Comparison of ENCODE assay signal across 11 cellular contexts in the genomic region with DNA sequence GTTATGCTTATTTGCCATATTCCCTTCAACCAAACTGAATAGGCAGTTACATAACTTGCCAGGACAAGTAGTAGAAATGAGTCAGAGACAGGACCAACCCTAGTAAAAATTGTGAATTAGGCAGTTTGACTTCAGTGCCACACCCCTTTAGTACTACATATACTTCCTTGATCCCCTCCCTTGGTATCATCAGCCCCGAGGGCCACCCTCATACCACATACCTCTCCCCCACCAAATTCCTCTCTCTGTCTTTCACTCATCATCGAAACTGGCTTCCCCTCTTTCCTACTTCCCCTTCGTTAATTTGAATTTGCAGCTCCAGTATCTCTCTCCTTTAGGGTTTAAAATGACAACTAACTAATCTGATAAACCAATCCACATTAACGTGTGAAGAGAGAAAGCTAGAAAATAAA. TPM values are rescaled to one million over a fixed set of nuclear protein-coding genes. Genes with fewer than 3 reads are reported as not detected.
DNase-seq lines count a peak whose midpoint lies in the region; ATAC-seq, FAIRE-seq and TF ChIP-seq lines count a peak whose summit lies in the region.
"Had no signal": no experiment of that assay in that cellular context is flagged by ENCODE, and none has a peak within 500 bp of the region (broad histone marks: within the 10 kb centered on the region; RNA-seq: fewer than 3 reads in every experiment).

No MANE protein-coding gene starts in this region.

- H3K27me3 Mint-ChIP-seq in WTC11 (ENCODE audit: low read depth) = no peaks in the 10 kb centered on the region

- POLR2A ChIA-PET in A549 (lab: Yijun Ruan, JAX) = no interaction called here
- POLR2A ChIA-PET in WTC11 (lab: Charles Lee) = no interaction called here

- H3K9me3 Mint-ChIP-seq in WTC11 = no peaks in the 10 kb centered on the region

- FAIRE-seq in A549 (lab: Jason Lieb, UNC) = no peak

- H3K36me3 ChIP-seq in Karpas-422 (ENCODE audit: insufficient read depth, low read length) (no peaks in the 10 kb centered on the region), ascending aorta (no peaks in the 10 kb centered on the region)

- DNase-seq in A549 (ENCODE audit: low read depth in 1 of 2, low spot score in 1 of 2) (peak in 1 of 2 experiments; percentile 7), Karpas-422 (no peak), WTC11 (ENCODE audit: low spot score) (no peak), left lobe of liver (ENCODE audit: low spot score) (no peak), SHP77 (lab: John Stamatoyannopoulos, UW) (no peak), cortex of kidney (lab: John Stamatoyannopoulos, UW) (no peak), ascending aorta (ENCODE audit: low spot score in 2 of 2) (no peak)
- DNase-seq: GF-D8, NCI-H524, T-helper 9 cell had no signal

- no peak overlapping the region for H2AFZ ChIP-seq in Karpas-422 (ENCODE audit: low read length)

- H3K27ac Mint-ChIP-seq in WTC11 = peak overlapping the region; percentile 6

- peaks cover 22% of the 10 kb centered on the region for H3K4me1 ChIP-seq in A549
- H3K4me1 ChIP-seq in Karpas-422 (ENCODE audit: low read length) = peaks cover 13% of the 10 kb centered on the region
- H3K4me1 ChIP-seq in ascending aorta = peaks cover 0 to 5% of the 10 kb centered on the region in 2 donors

- H3K27me3 ChIP-seq in Karpas-422 (ENCODE audit: low read length) (no peaks in the 10 kb centered on the region), ascending aorta (no peaks in the 10 kb centered on the region)

- TF ChIP-seq CTCF in A549 (IDR thresholded peaks at IDR 0.05) = no peak
- TF ChIP-seq CTCF in WTC11 (IDR thresholded peaks at IDR 0.05) = no peak
- TF ChIP-seq CTCF in ascending aorta (IDR thresholded peaks at IDR 0.05) = no peak

- H3K4me2 ChIP-seq in A549 = peak overlapping the region; percentile 38; the same call in 2 of the 3 replicates
- peak overlapping the region; percentile 42 for H3K4me2 ChIP-seq in Karpas-422 (ENCODE audit: low read depth, low read length, poor library complexity, severe bottlenecking)

- CTCF ChIA-PET in A549 (lab: Yijun Ruan, JAX) (interaction anchor here (1.0 kb wide), 1 partner anchor 84 kb away, joined by 3 read pairs; no protein-coding TSS in a partner anchor), WTC11 (lab: Charles Lee) (interaction anchor here (1.2 to 1.7 kb wide), 2 partner anchors 14 to 67 kb away, joined by 4 read pairs; no protein-coding TSS in a partner anchor)

- TF ChIP-seq RAD21 in A549 (conservative IDR thresholded peaks at IDR 0.05 in 1 of 2, IDR thresholded peaks at IDR 0.05 in 1 of 2) = no peak

- intact Hi-C loops in ascending aorta (cut with DNase I) = loop anchor here (5.0 kb wide), 1 partner anchor 89 kb away; no protein-coding TSS in a partner anchor

- no peak overlapping the region for H3K4me3 Mint-ChIP-seq in WTC11

- H3K36me3 Mint-ChIP-seq in WTC11 = no peaks in the 10 kb centered on the region

- no peaks in the 10 kb centered on the region for H4K20me1 ChIP-seq in Karpas-422 (ENCODE audit: insufficient read depth, low read depth, low read length)

- H3K4me1 Mint-ChIP-seq in WTC11 = peaks cover 22% of the 10 kb centered on the region

- no peaks in the 10 kb centered on the region for H3K9me2 ChIP-seq in Karpas-422 (replicated peaks; ENCODE audit: insufficient read depth, low read length)

- 63% methylated on average over 4 of the region's 4 CpGs for WGBS in A549 (ENCODE audit: missing lambda C conversion rate)

- TF ChIP-seq EP300 in A549 (IDR thresholded peaks at IDR 0.05) = no peak

- no peaks in the 10 kb centered on the region for H3K79me2 ChIP-seq in Karpas-422 (ENCODE audit: low read length)

- no peak overlapping the region for H3K4me3 ChIP-seq in A549
- H3K4me3 ChIP-seq in Karpas-422 (ENCODE audit: low read length) = no peak overlapping the region
- H3K4me3 ChIP-seq in ascending aorta = no peak overlapping the region

- H3K9me3 ChIP-seq in A549 = no peaks in the 10 kb centered on the region
- H3K9me3 ChIP-seq in Karpas-422 (ENCODE audit: low read length) = no peaks in the 10 kb centered on the region
- no peaks in the 10 kb centered on the region for H3K9me3 ChIP-seq in ascending aorta

- ATAC-seq in A549 = no peak
- ATAC-seq in WTC11 = peak; percentile 84
- peak; percentile 11 for ATAC-seq in left lobe of liver
- no peak for ATAC-seq in GM18861 (IDR thresholded peaks at IDR 0.05; ENCODE audit: unreplicated experiment)

- no peak overlapping the region for H3K27ac ChIP-seq in A549
- H3K27ac ChIP-seq in Karpas-422 (ENCODE audit: low read length) = no peak overlapping the region
- H3K27ac ChIP-seq in ascending aorta = no peak overlapping the region

- no peak overlapping the region for H3K9ac ChIP-seq in Karpas-422 (ENCODE audit: low read length)

- TF ChIP-seq POLR2A in A549 (IDR thresholded peaks at IDR 0.05; ENCODE audit: low read length) = no peak

TF ChIP-seq in A549, 52 proteins besides CTCF, POLR2A, EP300 and RAD21:
- no peak for TF ChIP-seq MAZ (IDR thresholded peaks at IDR 0.05; ENCODE audit: borderline replicate concordance, low read depth, low read length)
- no peak for TF ChIP-seq HEYL (CRISPR knock-in tag; IDR thresholded peaks at IDR 0.05)
- TF ChIP-seq RFX5 (IDR thresholded peaks at IDR 0.05) = no peak
- TF ChIP-seq, protein P1, sequence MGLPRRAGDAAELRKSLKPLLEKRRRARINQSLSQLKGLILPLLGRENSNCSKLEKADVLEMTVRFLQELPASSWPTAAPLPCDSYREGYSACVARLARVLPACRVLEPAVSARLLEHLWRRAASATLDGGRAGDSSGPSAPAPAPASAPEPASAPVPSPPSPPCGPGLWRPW (IDR thresholded peaks at IDR 0.05) = no peak
- no peak for TF ChIP-seq KDM1A (IDR thresholded peaks at IDR 0.05; ENCODE audit: low read depth)
- no peak for TF ChIP-seq HOXB13 (CRISPR knock-in tag; IDR thresholded peaks at IDR 0.05; ENCODE audit: low read depth)
- TF ChIP-seq, protein P2, sequence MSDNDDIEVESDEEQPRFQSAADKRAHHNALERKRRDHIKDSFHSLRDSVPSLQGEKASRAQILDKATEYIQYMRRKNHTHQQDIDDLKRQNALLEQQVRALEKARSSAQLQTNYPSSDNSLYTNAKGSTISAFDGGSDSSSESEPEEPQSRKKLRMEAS (IDR thresholded peaks at IDR 0.05) = no peak
- TF ChIP-seq JUNB (IDR thresholded peaks at IDR 0.05) = no peak
- no peak for TF ChIP-seq FOSB (CRISPR knock-in tag; IDR thresholded peaks at IDR 0.05)
- no peak for TF ChIP-seq CEBPB (IDR thresholded peaks at IDR 0.05)
- TF ChIP-seq JUN (IDR thresholded peaks at IDR 0.05) = no peak

TF ChIP-seq in WTC11, 78 proteins besides CTCF, POLR2A, EP300 and RAD21 (continues in another document):
- TF ChIP-seq, protein P3, sequence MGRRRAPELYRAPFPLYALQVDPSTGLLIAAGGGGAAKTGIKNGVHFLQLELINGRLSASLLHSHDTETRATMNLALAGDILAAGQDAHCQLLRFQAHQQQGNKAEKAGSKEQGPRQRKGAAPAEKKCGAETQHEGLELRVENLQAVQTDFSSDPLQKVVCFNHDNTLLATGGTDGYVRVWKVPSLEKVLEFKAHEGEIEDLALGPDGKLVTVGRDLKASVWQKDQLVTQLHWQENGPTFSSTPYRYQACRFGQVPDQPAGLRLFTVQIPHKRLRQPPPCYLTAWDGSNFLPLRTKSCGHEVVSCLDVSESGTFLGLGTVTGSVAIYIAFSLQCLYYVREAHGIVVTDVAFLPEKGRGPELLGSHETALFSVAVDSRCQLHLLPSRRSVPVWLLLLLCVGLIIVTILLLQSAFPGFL (CRISPR knock-in tag; IDR thresholded peaks at IDR 0.05; ENCODE audit: borderline replicate concordance) = no peak
- TF ChIP-seq, protein P4, sequence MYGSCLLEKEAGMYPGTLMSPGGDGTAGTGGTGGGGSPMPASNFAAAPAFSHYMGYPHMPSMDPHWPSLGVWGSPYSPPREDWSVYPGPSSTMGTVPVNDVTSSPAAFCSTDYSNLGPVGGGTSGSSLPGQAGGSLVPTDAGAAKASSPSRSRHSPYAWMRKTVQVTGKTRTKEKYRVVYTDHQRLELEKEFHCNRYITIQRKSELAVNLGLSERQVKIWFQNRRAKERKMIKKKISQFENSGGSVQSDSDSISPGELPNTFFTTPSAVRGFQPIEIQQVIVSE (CRISPR knock-in tag; IDR thresholded peaks at IDR 0.05; ENCODE audit: borderline replicate concordance) = no peak
- TF ChIP-seq RORB (CRISPR knock-in tag; IDR thresholded peaks at IDR 0.05) = no peak
- TF ChIP-seq, protein P5, sequence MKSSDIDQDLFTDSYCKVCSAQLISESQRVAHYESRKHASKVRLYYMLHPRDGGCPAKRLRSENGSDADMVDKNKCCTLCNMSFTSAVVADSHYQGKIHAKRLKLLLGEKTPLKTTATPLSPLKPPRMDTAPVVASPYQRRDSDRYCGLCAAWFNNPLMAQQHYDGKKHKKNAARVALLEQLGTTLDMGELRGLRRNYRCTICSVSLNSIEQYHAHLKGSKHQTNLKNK (CRISPR knock-in tag; IDR thresholded peaks at IDR 0.05) = no peak
- TF ChIP-seq, protein P6, sequence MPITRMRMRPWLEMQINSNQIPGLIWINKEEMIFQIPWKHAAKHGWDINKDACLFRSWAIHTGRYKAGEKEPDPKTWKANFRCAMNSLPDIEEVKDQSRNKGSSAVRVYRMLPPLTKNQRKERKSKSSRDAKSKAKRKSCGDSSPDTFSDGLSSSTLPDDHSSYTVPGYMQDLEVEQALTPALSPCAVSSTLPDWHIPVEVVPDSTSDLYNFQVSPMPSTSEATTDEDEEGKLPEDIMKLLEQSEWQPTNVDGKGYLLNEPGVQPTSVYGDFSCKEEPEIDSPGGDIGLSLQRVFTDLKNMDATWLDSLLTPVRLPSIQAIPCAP (CRISPR knock-in tag; IDR thresholded peaks at IDR 0.05) = no peak
- no peak for TF ChIP-seq CREM (CRISPR knock-in tag; IDR thresholded peaks at IDR 0.05)
- TF ChIP-seq SOX15 (CRISPR knock-in tag; IDR thresholded peaks at IDR 0.05) = no peak
- TF ChIP-seq NR2C2 (CRISPR knock-in tag; IDR thresholded peaks at IDR 0.05) = no peak
- no peak for TF ChIP-seq JUN (CRISPR knock-in tag; IDR thresholded peaks at IDR 0.05)

RNA-seq across cellular contexts. Expression of a gene that starts 7.9 kb away (rescaled TPM):
- polyA plus RNA-seq in A549 (2011; rRNA removed) (10.4 and 13.3 TPM in 2 replicates), A549 (2017; fragmentation: RNase III; extraction: RNeasy Plus Mini Kit Qiagen cat#74134 plus additional on column Dnase treatment) (9.4 to 13.3 TPM (median 13.1 TPM) in 3 replicates)
- 2.2 and 2.8 TPM in 2 replicates for polyA plus RNA-seq in A549 (2012; cell fraction: cytosol; rRNA removed)
- 2.4 and 2.8 TPM in 2 replicates for polyA plus RNA-seq in A549 (2012; cell fraction: nucleus; rRNA removed)
- polyA minus RNA-seq in A549 (2011; rRNA and poly(A)+ RNA removed) = 12.0 and 12.8 TPM in 2 replicates
- total RNA-seq in Karpas-422 (2014; rRNA removed; shearing (Covaris generic); ENCODE audit: low replicate concordance) = 0.14 TPM in 1 of 2 replicates, not detected in the other
- total RNA-seq in WTC11 (2021) (42.5 to 49.7 TPM (median 44.0 TPM) in 3 replicates), left lobe of liver (1.4 TPM), ascending aorta (20.8 TPM)

Comparison
In these comparisons a context has a peak if more than half of its experiments do, and no peak if none do; other contexts are left out.
1. ATAC-seq: peak in WTC11 (single experiment) and left lobe of liver (single experiment); none in A549 (0 of 2) and GM18861 (single experiment).